In genomic region chr3:196988241-196989029, GRCh38 we compare ENCODE assay signal across 1 cellular context.
TF ChIP-seq lines count a peak whose summit lies in the region.

No MANE protein-coding gene starts in this region.

TF ChIP-seq in HCT116, 20 proteins besides CTCF, POLR2A, EP300 and RAD21:
- TF ChIP-seq CBX3 (IDR thresholded peaks at IDR 0.05; ENCODE audit: low read depth) (no peak; the same call in none of the 2 replicates), TCF7L2 (IDR thresholded peaks at IDR 0.05; ENCODE audit: borderline replicate concordance, extremely low read depth, insufficient read depth, insufficient read length) (no peak), EGR1 (IDR thresholded peaks at IDR 0.05; ENCODE audit: low read depth) (no peak), EZH2 (IDR thresholded peaks at IDR 0.05) (no peak), ZFX (IDR thresholded peaks at IDR 0.05) (no peak), SP1 (IDR thresholded peaks at IDR 0.05; ENCODE audit: low read depth) (no peak), MAX (IDR thresholded peaks at IDR 0.05) (peak; percentile 79), ELF1 (IDR thresholded peaks at IDR 0.05; ENCODE audit: borderline replicate concordance, low read depth) (no peak), YY1 (IDR thresholded peaks at IDR 0.05; ENCODE audit: extremely low read depth, insufficient replicate concordance, low read depth, low read length) (no peak)
